ENCODE assay signal across 28 cellular contexts in the genomic region with DNA sequence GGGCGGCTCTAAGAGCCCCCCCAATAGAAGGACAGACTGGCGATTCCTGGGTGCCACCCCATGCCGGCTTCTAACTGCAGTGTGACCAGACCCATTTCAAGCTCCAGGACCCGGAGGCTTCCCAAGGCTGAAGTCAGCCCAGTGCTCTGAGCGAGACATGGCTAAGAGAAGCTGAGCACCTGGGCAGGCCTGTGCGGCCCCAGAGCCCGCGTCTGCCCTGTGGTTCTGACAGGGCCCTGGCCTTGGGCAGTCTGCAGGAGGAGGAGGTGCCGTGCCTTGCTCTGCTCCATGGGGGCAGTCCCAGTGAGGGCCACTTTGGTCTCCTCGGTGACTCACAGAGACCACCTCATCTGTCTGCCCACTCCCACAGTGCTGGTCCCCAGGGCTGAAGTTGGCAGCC.
"Had no signal": no experiment of that assay in that cellular context is flagged by ENCODE, and none has a peak within 500 bp of the region (broad histone marks: within the 10 kb centered on the region; RNA-seq: fewer than 3 reads in every experiment).

No MANE protein-coding gene starts in this region.

- H3K27me3 Mint-ChIP-seq: stimulated activated memory B cell treated with anti-CD40 and anti-IgM and Interleukin-4, amounts not matched to agents 10 μg/mL and 1 μg/mL and 100 μg/mL, for 72 hours; stimulated activated naive CD8-positive, alpha-beta T cell treated with anti-CD3 and anti-CD28 coated beads, Interleukin-15, amount 100 ng/mL, for 72 hours; stimulated activated naive CD8-positive, alpha-beta T cell treated with anti-CD3 and anti-CD28 coated beads, Interleukin-15, Interleukin-2, amounts not matched to agents 100 ng/mL and 50 ng/mL, for 24 hours; type B pancreatic cell had no signal

- H3K27ac ChIP-seq: stomach, suprapubic skin, testis, thoracic aorta, thyroid gland, tibial artery, transverse colon, upper lobe of left lung, upper lobe of right lung, uterus, vagina had no signal

- H3K27me3 ChIP-seq: suprapubic skin, testis, thyroid gland, transverse colon, upper lobe of left lung, upper lobe of right lung, uterus, vagina had no signal

- FAIRE-seq: urothelium cell line had no signal

- H3K9me3 Mint-ChIP-seq: stimulated activated effector memory CD8-positive, alpha-beta T cell treated with anti-CD3 and anti-CD28 coated beads, Interleukin-12 subunit alpha, Interleukin-12 subunit beta, amount 100 ng/mL, for 72 hours; stimulated activated memory B cell treated with anti-CD40 and anti-IgM and Interleukin-4, amounts not matched to agents 10 μg/mL and 1 μg/mL and 100 μg/mL, for 72 hours; stimulated activated naive B cell treated with anti-CD40 and anti-IgM and Interleukin-4, amounts not matched to agents 10 μg/mL and 1 μg/mL and 100 μg/mL, for 72 hours; stimulated activated naive CD8-positive, alpha-beta T cell treated with anti-CD3 and anti-CD28 coated beads, Interleukin-15, amount 100 ng/mL, for 72 hours; stimulated activated naive CD8-positive, alpha-beta T cell treated with anti-CD3 and anti-CD28 coated beads, Interleukin-15, Interleukin-2, amounts not matched to agents 100 ng/mL and 50 ng/mL, for 24 hours; type B pancreatic cell had no signal

- DNase-seq: stimulated activated CD4-positive, alpha-beta T cell treated with anti-CD3 and anti-CD28 coated beads, Interleukin-2, amount 100 ng/mL, for 48 hours; stimulated activated CD4-positive, alpha-beta T cell treated with anti-CD3 and anti-CD28 coated beads, Interleukin-4, amount 100 ng/mL, for 1 hour; stimulated activated CD4-positive, alpha-beta T cell treated with anti-CD3 and anti-CD28 coated beads, Interleukin-4, amount 100 ng/mL, for 24 hours; stimulated activated CD4-positive, alpha-beta T cell treated with anti-CD3 and anti-CD28 coated beads, Interleukin-4, amount 100 ng/mL, for 4 hours; stimulated activated CD8-positive, alpha-beta memory T cell treated with anti-CD3 and anti-CD28 coated beads, Interleukin-4, amount 100 ng/mL, for 48 hours; stimulated activated naive B cell treated with anti-CD40 and anti-IgM and Interleukin-4, amounts not matched to agents 10 μg/mL and 1 μg/mL and 100 μg/mL, for 72 hours; stimulated activated naive CD4-positive, alpha-beta T cell; stimulated activated naive CD4-positive, alpha-beta T cell treated with Interleukin-2 at 50 U/mL for 16 hours; stimulated activated naive CD8-positive, alpha-beta T cell treated with anti-CD3 and anti-CD28 coated beads, Interleukin-15, amount 100 ng/mL, for 72 hours; stimulated activated naive CD8-positive, alpha-beta T cell treated with anti-CD3 and anti-CD28 coated beads, Interleukin-15, Interleukin-2, amounts not matched to agents 100 U/mL and 50 U/mL, for 24 hours; stomach; substantia nigra; testis; thyroid gland; tibial artery; transverse colon; trophoblast cell; upper lobe of right lung; uterus had no signal

- H3K36me3 Mint-ChIP-seq: stimulated activated effector memory CD8-positive, alpha-beta T cell treated with anti-CD3 and anti-CD28 coated beads, Interleukin-12 subunit alpha, Interleukin-12 subunit beta, amount 100 ng/mL, for 72 hours; stimulated activated memory B cell treated with anti-CD40 and anti-IgM and Interleukin-4, amounts not matched to agents 10 μg/mL and 1 μg/mL and 100 μg/mL, for 72 hours; stimulated activated naive B cell treated with anti-CD40 and anti-IgM and Interleukin-4, amounts not matched to agents 10 μg/mL and 1 μg/mL and 100 μg/mL, for 72 hours; type B pancreatic cell had no signal

- H3K4me1 ChIP-seq: stomach, suprapubic skin, thyroid gland, tibial artery, transverse colon, upper lobe of left lung, upper lobe of right lung, uterus, vagina had no signal

- H3K27ac Mint-ChIP-seq: stimulated activated effector memory CD8-positive, alpha-beta T cell treated with anti-CD3 and anti-CD28 coated beads, Interleukin-12 subunit alpha, Interleukin-12 subunit beta, amount 100 ng/mL, for 72 hours; stimulated activated memory B cell treated with anti-CD40 and anti-IgM and Interleukin-4, amounts not matched to agents 10 μg/mL and 1 μg/mL and 100 μg/mL, for 72 hours; stimulated activated naive B cell treated with anti-CD40 and anti-IgM and Interleukin-4, amounts not matched to agents 10 μg/mL and 1 μg/mL and 100 μg/mL, for 72 hours; stimulated activated naive CD8-positive, alpha-beta T cell treated with anti-CD3 and anti-CD28 coated beads, Interleukin-15, Interleukin-2, amounts not matched to agents 100 ng/mL and 50 ng/mL, for 24 hours; type B pancreatic cell had no signal

- H3K4me1 Mint-ChIP-seq: stimulated activated effector memory CD8-positive, alpha-beta T cell treated with anti-CD3 and anti-CD28 coated beads, Interleukin-12 subunit alpha, Interleukin-12 subunit beta, amount 100 ng/mL, for 72 hours; stimulated activated memory B cell treated with anti-CD40 and anti-IgM and Interleukin-4, amounts not matched to agents 10 μg/mL and 1 μg/mL and 100 μg/mL, for 72 hours; stimulated activated naive B cell treated with anti-CD40 and anti-IgM and Interleukin-4, amounts not matched to agents 10 μg/mL and 1 μg/mL and 100 μg/mL, for 72 hours; stimulated activated naive CD8-positive, alpha-beta T cell treated with anti-CD3 and anti-CD28 coated beads, Interleukin-15, amount 100 ng/mL, for 72 hours had no signal

- H3K36me3 ChIP-seq: stomach, suprapubic skin, thoracic aorta, thyroid gland, tibial artery, transverse colon, upper lobe of left lung, upper lobe of right lung, uterus, vagina had no signal

- H3K4me3 ChIP-seq: stomach, suprapubic skin, testis, thoracic aorta, thyroid gland, tibial artery, transverse colon, upper lobe of left lung, upper lobe of right lung, uterus, vagina had no signal

- H3K4me3 Mint-ChIP-seq: stimulated activated effector memory CD8-positive, alpha-beta T cell treated with anti-CD3 and anti-CD28 coated beads, Interleukin-12 subunit alpha, Interleukin-12 subunit beta, amount 100 ng/mL, for 72 hours; stimulated activated memory B cell treated with anti-CD40 and anti-IgM and Interleukin-4, amounts not matched to agents 10 μg/mL and 1 μg/mL and 100 μg/mL, for 72 hours; stimulated activated naive B cell treated with anti-CD40 and anti-IgM and Interleukin-4, amounts not matched to agents 10 μg/mL and 1 μg/mL and 100 μg/mL, for 72 hours; stimulated activated naive CD8-positive, alpha-beta T cell treated with anti-CD3 and anti-CD28 coated beads, Interleukin-15, amount 100 ng/mL, for 72 hours; stimulated activated naive CD8-positive, alpha-beta T cell treated with anti-CD3 and anti-CD28 coated beads, Interleukin-15, Interleukin-2, amounts not matched to agents 100 ng/mL and 50 ng/mL, for 24 hours; type B pancreatic cell had no signal

- H3K9me3 ChIP-seq: stomach, suprapubic skin, testis, thoracic aorta, thyroid gland, tibial artery, transverse colon, upper lobe of left lung, upper lobe of right lung, uterus, vagina had no signal
